ENCODE assay signal across 21 cellular contexts in genomic region chr1:232912845-232913580, GRCh38.
"Had no signal": no experiment of that assay in that cellular context is flagged by ENCODE, and none has a peak within 500 bp of the region (broad histone marks: within the 10 kb centered on the region; RNA-seq: fewer than 3 reads in every experiment).

No MANE protein-coding gene starts in this region.

- H3K4me3 ChIP-seq: dorsolateral prefrontal cortex, esophagus muscularis mucosa, left lung, lung, neural progenitor cell, ovary, spleen, thoracic aorta, transverse colon had no signal

- DNase-seq: cortex of kidney; dorsolateral prefrontal cortex; effector CD8-positive, alpha-beta T cell; foreskin keratinocyte; immature natural killer cell; left lung; mesenchymal stem cell; midbrain; nucleus accumbens; ovary; spleen; stimulated activated CD4-positive, alpha-beta T cell treated with anti-CD3 and anti-CD28 coated beads, Interleukin-15, amount 100 ng/mL, for 24 hours; stimulated activated CD4-positive, alpha-beta T cell treated with anti-CD3 and anti-CD28 coated beads, Interleukin-1b, Interleukin-23, amount 100 ng/mL, for 48 hours; stimulated activated CD4-positive, alpha-beta T cell treated with anti-CD3 and anti-CD28 coated beads, Interleukin-4, amount 100 ng/mL, for 24 hours; substantia nigra; transverse colon had no signal

- H3K27me3 ChIP-seq: dorsolateral prefrontal cortex, esophagus muscularis mucosa, foreskin keratinocyte, left lung, neural progenitor cell, ovary, spleen, transverse colon had no signal

- H3K27ac ChIP-seq: dorsolateral prefrontal cortex, epithelial cell of prostate, esophagus muscularis mucosa, foreskin keratinocyte, left lung, neural progenitor cell, ovary, spleen, thoracic aorta, transverse colon had no signal

- H3K4me1 ChIP-seq: esophagus muscularis mucosa, left lung, spleen had no signal

- H3K36me3 ChIP-seq: esophagus muscularis mucosa, left lung, neural progenitor cell, ovary, spleen, thoracic aorta, transverse colon had no signal

- H3K9ac ChIP-seq: neural progenitor cell had no signal

- H3K9me3 ChIP-seq: esophagus muscularis mucosa, left lung, ovary, spleen, thoracic aorta, transverse colon had no signal
